ENCODE assay signal across 1 cellular context in the genomic region with DNA sequence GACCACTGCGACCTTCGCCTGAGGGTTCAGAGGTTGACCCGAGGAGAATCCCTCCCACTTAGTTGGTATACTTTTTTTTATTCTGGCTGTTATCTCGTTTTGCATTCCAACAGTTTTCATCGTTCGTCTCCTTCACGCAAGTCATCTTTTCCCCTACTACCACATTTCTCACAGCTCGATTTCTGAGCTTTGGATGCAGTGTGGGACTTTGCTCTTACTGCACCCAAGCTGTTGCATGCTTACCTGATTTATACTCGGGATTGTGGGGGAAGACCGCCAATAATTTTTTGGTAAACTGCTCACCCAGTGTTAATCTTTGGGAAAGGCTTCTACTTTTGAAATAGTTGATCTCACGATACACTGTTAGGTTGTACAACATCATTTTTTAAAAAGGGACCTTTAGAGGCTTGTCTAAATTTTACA.
TF ChIP-seq lines count a peak whose summit lies in the region.

No MANE protein-coding gene starts in this region.

TF ChIP-seq in IMR-90, 13 proteins besides CTCF, POLR2A, EP300 and RAD21 (continued from another document):
- no peak for TF ChIP-seq MAZ (IDR thresholded peaks at IDR 0.05; ENCODE audit: borderline replicate concordance, low read depth, low read length)
- no peak for TF ChIP-seq RFX5 (IDR thresholded peaks at IDR 0.05; ENCODE audit: low read depth, low read length)
- TF ChIP-seq NFE2L2 (IDR thresholded peaks at IDR 0.05; ENCODE audit: low read depth, low read length): no peak
- TF ChIP-seq SMC3 (IDR thresholded peaks at IDR 0.05; ENCODE audit: low read depth, low read length): no peak
